In genomic region chr5:149938272-149938671, GRCh38 we compare ENCODE assay signal across 10 cellular contexts. TPM values are rescaled to one million over a fixed set of nuclear protein-coding genes. Genes with fewer than 3 reads are reported as not detected.
A peak's percentile ranks its signal among the peaks of the same experiment; 100 is the strongest.
DNase-seq lines count a peak whose midpoint lies in the region; ATAC-seq, FAIRE-seq and TF ChIP-seq lines count a peak whose summit lies in the region.
"Had no signal": no experiment of that assay in that cellular context is flagged by ENCODE, and none has a peak within 500 bp of the region (broad histone marks: within the 10 kb centered on the region; RNA-seq: fewer than 3 reads in every experiment).

No MANE protein-coding gene starts in this region.

- H3K4me3 ChIP-seq in bronchial epithelial cell (ENCODE audit: low read depth, low read length) (no peak overlapping the region), lung (no peak overlapping the region)

- no peaks in the 10 kb centered on the region for H3K9me3 ChIP-seq in lung (ENCODE audit: control insufficient read depth in 2 of 2, insufficient read depth in 1 of 2, low read length in 1 of 2)

- H3K4me1 ChIP-seq in lung (ENCODE audit: control insufficient read depth in 2 of 2, insufficient read depth in 2 of 2, low read length in 2 of 2) = peaks cover 5 to 8% of the 10 kb centered on the region in 2 donors

- peak overlapping the region in 1 of 2 donors; percentile 48 for H3K27ac ChIP-seq in lung (ENCODE audit: low read depth in 1 of 2, low read length in 1 of 2)

- ATAC-seq in lung (ENCODE audit: insufficient read depth, low FRiP score) = no peak
- ATAC-seq in HG03159 (IDR thresholded peaks at IDR 0.05; ENCODE audit: unreplicated experiment) = no peak
- no peak for ATAC-seq in stimulated activated naive CD8-positive, alpha-beta T cell treated with anti-CD3 and anti-CD28 coated beads, Interleukin-15, Interleukin-2, amounts not matched to agents 100 U/mL and 50 U/mL, for 24 hours

- H3K27me3 ChIP-seq in bronchial epithelial cell (ENCODE audit: control insufficient read depth, insufficient read depth, low read length) = no peaks in the 10 kb centered on the region
- H3K27me3 ChIP-seq in lung (ENCODE audit: control insufficient read depth, insufficient read depth) = no peaks in the 10 kb centered on the region

- H3K36me3 ChIP-seq in bronchial epithelial cell (ENCODE audit: control insufficient read depth, insufficient read depth, low read length) (no peaks in the 10 kb centered on the region), lung (ENCODE audit: control insufficient read depth in 2 of 2, insufficient read depth in 2 of 2, low read length in 2 of 2) (no peaks in the 10 kb centered on the region)

- FAIRE-seq in bronchial epithelial cell (lab: Jason Lieb, UNC) = no peak
- FAIRE-seq: D721Med had no signal

- peak; percentile 17 to 35 for DNase-seq in AML-193 (lab: John Stamatoyannopoulos, UW)
- DNase-seq in MV-4-11 (lab: John Stamatoyannopoulos, UW) = peak; percentile 28
- peak; percentile 82 for DNase-seq in bronchial epithelial cell (ENCODE audit: low read depth)
- DNase-seq in lung (ENCODE audit: low spot score) = peak; percentile 52
- no peak for DNase-seq in SKM-1 (lab: John Stamatoyannopoulos, UW; ENCODE audit: unreplicated experiment)
- DNase-seq in germinal center (ENCODE audit: low spot score) = no peak
- no peak for DNase-seq in stimulated activated naive CD8-positive, alpha-beta T cell treated with anti-CD3 and anti-CD28 coated beads, Interleukin-15, Interleukin-2, amounts not matched to agents 100 U/mL and 50 U/mL, for 24 hours
- DNase-seq: activated naive CD8-positive, alpha-beta T cell treated with anti-CD3 and anti-CD28 coated beads, Interleukin-2, amount 10 ng/mL, durations not matched to agents 7 days and 5 days had no signal

- 23 to 34% methylated on average over 2 of the region's 2 CpGs for WGBS in lung, 2 donors

- no peak for TF ChIP-seq CTCF in bronchial epithelial cell (IDR thresholded peaks at IDR 0.05; ENCODE audit: insufficient read depth, low read length, severe bottlenecking)
- no peak for TF ChIP-seq CTCF in lung (IDR thresholded peaks at IDR 0.05; ENCODE audit: control extremely low read depth, extremely low read depth)

RNA-seq across cellular contexts. Expression of gene PDE6A, which starts 6.3 kb away (rescaled TPM):
- not detected in 2 replicates for total RNA-seq in bronchial epithelial cell
- total RNA-seq in lung = under 1 TPM in 1 of 2 donors, not detected in 1; 0.06 TPM
- under 1 TPM; 0.03 to 0.06 TPM for polyA plus RNA-seq in lung
- total RNA-seq: activated naive CD8-positive, alpha-beta T cell treated with anti-CD3 and anti-CD28 coated beads, Interleukin-2, amount 10 ng/mL, durations not matched to agents 7 days and 5 days had no signal

RNA-seq across cellular contexts. Expression of gene SLC26A2, which starts 22.3 kb away (rescaled TPM):
- total RNA-seq in bronchial epithelial cell (1.8 TPM in 2 replicates), lung (10 to 100 TPM; 21.2 to 25.6 TPM)
- 1 to 10 TPM; 5.8 to 7.1 TPM for polyA plus RNA-seq in lung

Comparison
In these comparisons a context has a peak if more than half of its experiments do, and no peak if none do; other contexts are left out.
1. DNase-seq: peak in AML-193 (2 of 2), MV-4-11 (single experiment), bronchial epithelial cell (single experiment) and lung (single experiment); none in SKM-1 (single experiment), germinal center (single experiment) and stimulated activated naive CD8-positive, alpha-beta T cell treated with anti-CD3 and anti-CD28 coated beads, Interleukin-15, Interleukin-2, amounts not matched to agents 100 U/mL and 50 U/mL, for 24 hours (single experiment).